ENCODE assay signal across 28 cellular contexts in genomic region chr9:136147038-136147889, GRCh38. TPM values are rescaled to one million over a fixed set of nuclear protein-coding genes. Genes with fewer than 3 reads are reported as not detected.
"Had no signal": no experiment of that assay in that cellular context is flagged by ENCODE, and none has a peak within 500 bp of the region (broad histone marks: within the 10 kb centered on the region; RNA-seq: fewer than 3 reads in every experiment).

No MANE protein-coding gene starts in this region.

- DNase-seq: activated CD4-positive, alpha-beta memory T cell treated with anti-CD3 and anti-CD28 coated beads, Interleukin-2, amount 10 ng/mL, durations not matched to agents 7 days and 5 days; activated CD4-positive, alpha-beta T cell treated with anti-CD3 and anti-CD28 coated beads for 48 hours; activated CD8-positive, alpha-beta memory T cell treated with anti-CD3 and anti-CD28 coated beads, Interleukin-2, amount 10 ng/mL, durations not matched to agents 7 days and 5 days; activated effector memory CD4-positive, alpha-beta T cell treated with anti-CD3 and anti-CD28 coated beads, Interleukin-2, amount 50 U/mL, for 16 hours; activated naive CD4-positive, alpha-beta T cell treated with anti-CD3 and anti-CD28 coated beads, Interleukin-2, amount 10 ng/mL, durations not matched to agents 7 days and 5 days; activated T-cell treated with anti-CD3 and anti-CD28 coated beads for 4 hours; caudate nucleus; dermis blood vessel endothelial cell; effector memory CD4-positive, alpha-beta T cell; foreskin keratinocyte; hippocampal formation; kidney glomerular epithelial cell; naive thymus-derived CD8-positive, alpha-beta T cell; stimulated activated CD4-positive, alpha-beta T cell treated with anti-CD3 and anti-CD28 coated beads, Interleukin-2, amount 100 ng/mL, for 48 hours; stimulated activated CD8-positive, alpha-beta memory T cell treated with anti-CD3 and anti-CD28 coated beads, Interleukin-4, amount 100 ng/mL, for 48 hours; stimulated activated naive B cell treated with anti-CD40 and anti-IgM and Interleukin-4, amounts not matched to agents 10 μg/mL and 1 μg/mL and 100 μg/mL, for 72 hours; T1000; testis; trophoblast cell; uterus had no signal

- H3K4me1 ChIP-seq: foreskin keratinocyte, left lung, testis, uterus had no signal

- H3K9me3 ChIP-seq: left lung, testis, uterus had no signal

- H2AFZ ChIP-seq: neural progenitor cell had no signal

- H3K9ac ChIP-seq: neural progenitor cell had no signal

- H3K27ac ChIP-seq: foreskin keratinocyte, left lung, neural progenitor cell, testis, uterus had no signal

- H3K27me3 ChIP-seq: testis, uterus had no signal

- ATAC-seq: activated CD8-positive, alpha-beta memory T cell treated with anti-CD3 and anti-CD28 coated beads, Interleukin-2, amount 10 ng/mL, durations not matched to agents 7 days and 5 days; foreskin keratinocyte; left lung; naive thymus-derived CD8-positive, alpha-beta T cell; stimulated activated naive B cell treated with anti-CD40 and anti-IgM and Interleukin-4, amounts not matched to agents 10 μg/mL and 1 μg/mL and 100 μg/mL, for 72 hours had no signal

- H3K4me3 ChIP-seq: left lung, neural progenitor cell, testis, uterus had no signal

- H3K36me3 ChIP-seq: left lung, neural progenitor cell, uterus had no signal

RNA-seq across cellular contexts. Expression of gene LHX3, which starts 57.7 kb away (rescaled TPM):
- total RNA-seq: activated CD8-positive, alpha-beta memory T cell treated with anti-CD3 and anti-CD28 coated beads, Interleukin-2, amount 10 ng/mL, durations not matched to agents 7 days and 5 days; dermis blood vessel endothelial cell; foreskin keratinocyte; glomerular endothelial cell; left lung; lung microvascular endothelial cell; naive thymus-derived CD8-positive, alpha-beta T cell; osteoblast; posterior vena cava; renal cortical epithelial cell; uterus had no signal
- polyA plus RNA-seq: esophagus; foreskin keratinocyte; naive thymus-derived CD8-positive, alpha-beta T cell had no signal
